ENCODE assay signal across 8 cellular contexts in genomic region chr3:101574388-101575156, GRCh38.
A peak's percentile ranks its signal among the peaks of the same experiment; 100 is the strongest.
DNase-seq lines count a peak whose midpoint lies in the region; ATAC-seq lines count a peak whose summit lies in the region.

No MANE protein-coding gene starts in this region.

- H3K9me3 ChIP-seq in SK-N-MC (ENCODE audit: low read depth, low read length), result no peaks in the 10 kb centered on the region

- peaks cover 23% of the 10 kb centered on the region for H3K36me3 ChIP-seq in SK-N-MC (ENCODE audit: insufficient read depth, low read length)

- H3K27me3 ChIP-seq in layer of hippocampus (ENCODE audit: control insufficient read depth, insufficient read depth, low read length), result no peaks in the 10 kb centered on the region

- H3K27ac ChIP-seq in SK-N-MC, result peak overlapping the region; percentile 88
- H3K27ac ChIP-seq in layer of hippocampus (ENCODE audit: low read depth, low read length), result peak overlapping the region; percentile 94

- peak overlapping the region; percentile 99 for H3K9ac ChIP-seq in SK-N-MC (ENCODE audit: insufficient read length)

- peak; percentile 37 for ATAC-seq in GM21737 (IDR thresholded peaks at IDR 0.05; ENCODE audit: unreplicated experiment)

- peak; percentile 77 for DNase-seq in NCI-H82 (lab: John Stamatoyannopoulos, UW)
- no peak for DNase-seq in NCI-H82 treated with DMSO at 0.1 percent for 48 hours (lab: John Stamatoyannopoulos, UW; ENCODE audit: unreplicated experiment)
- peak; percentile 55 for DNase-seq in HuH-7 (ENCODE audit: low spot score)
- no peak for DNase-seq in SK-N-MC (ENCODE audit: low read depth, low spot score)
- peak; percentile 43 for DNase-seq in cerebellar cortex (ENCODE audit: low spot score)
- peak; percentile 46 for DNase-seq in stimulated activated CD4-positive, alpha-beta T cell treated with anti-CD3 and anti-CD28 coated beads, Interleukin-4, amount 100 ng/mL, for 24 hours

- peak overlapping the region; percentile 91 for H3K4me3 ChIP-seq in SK-N-MC

Comparison
In these comparisons a context has a peak if more than half of its experiments do, and no peak if none do; other contexts are left out.
1. DNase-seq: peak in NCI-H82 (single experiment), HuH-7 (single experiment), cerebellar cortex (single experiment) and stimulated activated CD4-positive, alpha-beta T cell treated with anti-CD3 and anti-CD28 coated beads, Interleukin-4, amount 100 ng/mL, for 24 hours (single experiment); none in NCI-H82 treated with DMSO at 0.1 percent for 48 hours (single experiment) and SK-N-MC (single experiment).